ENCODE assay signal across 8 cellular contexts in genomic region chr3:181711325-181712135, GRCh38. TPM values are rescaled to one million over a fixed set of nuclear protein-coding genes. Genes with fewer than 3 reads are reported as not detected.
A peak's percentile ranks its signal among the peaks of the same experiment; 100 is the strongest.
DNase-seq lines count a peak whose midpoint lies in the region; ATAC-seq lines count a peak whose summit lies in the region.

TSS of gene SOX2 (plus strand) at chr3:181711925. CDS start at chr3:181712361, 436 bp downstream.

- peaks cover 23 to 48% (median 43%) of the 10 kb centered on the region in 3 donors for H3K27me3 Mint-ChIP-seq in immature natural killer cell (ENCODE audit: low read depth in 3 of 3)

- ATAC-seq in HG03432 (IDR thresholded peaks at IDR 0.05; ENCODE audit: unreplicated experiment) (peak; percentile 49), GM21717 (IDR thresholded peaks at IDR 0.05; ENCODE audit: unreplicated experiment) (no peak), HG02763 (IDR thresholded peaks at IDR 0.05; ENCODE audit: unreplicated experiment) (no peak)

- H3K9me3 Mint-ChIP-seq in immature natural killer cell = peaks cover 6 to 62% (median 15%) of the 10 kb centered on the region in 6 donors

- DNase-seq in DMS53 treated with DMSO at 0.1 percent for 48 hours (lab: John Stamatoyannopoulos, UW; ENCODE audit: unreplicated experiment) (peak; percentile 86), NCI-H82 (lab: John Stamatoyannopoulos, UW) (peak; percentile 87), immature natural killer cell (peak in 2 of 3 donors; percentile 6 to 12)
- DNase-seq in central memory CD4-positive, alpha-beta T cell = peak; percentile 19

- H3K27ac ChIP-seq in skin epidermis = no peak within 1 kb of the TSS

- peak within 1 kb of the TSS; percentile 2 to 43 (median 23) for H3K4me3 ChIP-seq in skin epidermis

- H3K4me1 Mint-ChIP-seq in immature natural killer cell = peaks cover 2 to 16% of the 10 kb centered on the region in 2 donors

- H3K4me3 Mint-ChIP-seq in immature natural killer cell = peak within 1 kb of the TSS in 2 of 5 donors; percentile 17 to 39

- H3K36me3 Mint-ChIP-seq in immature natural killer cell = peaks cover 0 to 4% (median 0%) of the 10 kb centered on the region in 3 donors

- no peak within 1 kb of the TSS for H3K27ac Mint-ChIP-seq in immature natural killer cell

RNA-seq across cellular contexts. Expression of gene SOX2, which starts in this region (rescaled TPM):
- not detected for polyA plus RNA-seq in immature natural killer cell

Comparison
In these comparisons a context has a peak if more than half of its experiments do, and no peak if none do; other contexts are left out.
1. Peak in DNase-seq in immature natural killer cell; RNA of the gene not detected or under 1 TPM.
2. DNase-seq: peak in every context shown above with its lines; median percentile 87 in NCI-H82; 86 in DMS53 treated with DMSO at 0.1 percent for 48 hours; 19 in central memory CD4-positive, alpha-beta T cell; 9 in immature natural killer cell.